In the genomic region with DNA sequence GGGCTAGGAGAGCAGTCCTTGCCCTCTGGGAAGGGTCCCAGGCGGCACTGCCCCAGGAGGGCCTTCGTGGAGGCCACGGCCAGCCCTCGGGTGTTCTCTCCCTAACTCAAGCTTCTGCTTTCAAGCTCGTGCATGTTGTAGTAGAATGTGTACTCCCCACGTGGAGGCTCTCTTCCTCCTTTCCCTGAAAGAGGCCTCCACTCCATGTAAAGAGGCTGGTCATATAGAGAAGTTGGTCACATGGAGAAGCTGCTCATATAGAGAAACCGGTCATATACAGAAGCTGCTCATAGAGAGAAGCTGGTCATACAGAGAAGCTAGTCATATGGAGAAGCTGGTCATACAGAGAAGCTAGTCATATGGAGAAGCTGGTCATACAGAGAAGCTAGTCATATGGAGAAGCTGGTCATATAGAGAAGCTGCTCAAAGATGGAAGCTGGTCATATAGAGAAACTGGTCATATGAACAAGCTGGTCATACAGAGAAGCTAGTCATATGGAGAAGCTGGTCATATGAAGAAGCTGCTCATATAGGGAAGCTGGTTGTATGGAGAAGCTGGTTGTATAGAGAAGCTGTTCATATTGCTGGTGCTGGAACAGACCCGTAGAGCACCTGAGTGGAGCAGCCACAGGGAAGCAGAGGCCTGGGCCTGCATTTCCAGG, we compare ENCODE assay signal across 32 cellular contexts.
DNase-seq lines count a peak whose midpoint lies in the region; ATAC-seq and TF ChIP-seq lines count a peak whose summit lies in the region.
"Had no signal": no experiment of that assay in that cellular context is flagged by ENCODE, and none has a peak within 500 bp of the region (broad histone marks: within the 10 kb centered on the region; RNA-seq: fewer than 3 reads in every experiment).

No MANE protein-coding gene starts in this region.

- no peaks in the 10 kb centered on the region for H4K20me1 ChIP-seq in GM23338 (replicated peaks; ENCODE audit: insufficient read depth)
- H4K20me1 ChIP-seq: BLaER1 had no signal

- TF ChIP-seq POLR2A in NB4 (IDR thresholded peaks at IDR 0.05; ENCODE audit: extremely low read depth, insufficient read length) = no peak

- TF ChIP-seq CTCF in NB4 (IDR thresholded peaks at IDR 0.05; ENCODE audit: low read depth, low read length) (no peak), endothelial cell (IDR thresholded peaks at IDR 0.05; ENCODE audit: unreplicated experiment) (no peak), upper lobe of right lung (IDR thresholded peaks at IDR 0.05) (no peak), GM23338 (conservative IDR thresholded peaks at IDR 0.05; ENCODE audit: low read depth in 2 of 2) (no peak)

- H3K36me3 Mint-ChIP-seq in activated naive CD4-positive, alpha-beta T cell treated with anti-CD3 and anti-CD28 coated beads, Interleukin-2, amount 50 U/mL, for 72 hours = peaks cover 0 to 5% of the 10 kb centered on the region in 2 donors
- H3K36me3 Mint-ChIP-seq in endothelial cell (ENCODE audit: low read depth, unreplicated experiment) = peaks cover 73% of the 10 kb centered on the region
- H3K36me3 Mint-ChIP-seq in GM23338 (ENCODE audit: low read depth) = peaks cover 30% of the 10 kb centered on the region

- H2AFZ ChIP-seq in GM23338 = no peak overlapping the region

- intact Hi-C loops in upper lobe of right lung (cut with DNase I) = no loop called here

- peak overlapping the region in 1 of 2 donors; percentile 87 for H3K27ac Mint-ChIP-seq in activated naive CD4-positive, alpha-beta T cell treated with anti-CD3 and anti-CD28 coated beads, Interleukin-2, amount 50 U/mL, for 72 hours
- peak overlapping the region; percentile 48 for H3K27ac Mint-ChIP-seq in endothelial cell (ENCODE audit: unreplicated experiment)
- no peak overlapping the region for H3K27ac Mint-ChIP-seq in GM23338
- H3K27ac Mint-ChIP-seq: T-helper 17 cell had no signal

- H3K9me2 ChIP-seq in GM23338 (ENCODE audit: insufficient read depth) = no peaks in the 10 kb centered on the region

- H3K27ac ChIP-seq in upper lobe of right lung (no peak overlapping the region), GM23338 (ENCODE audit: low read depth) (no peak overlapping the region)
- H3K27ac ChIP-seq: BLaER1, cardiac muscle cell, KMS-11, SK-N-MC, spleen, stomach, thyroid gland had no signal

- H3K4me1 ChIP-seq in upper lobe of right lung (no peaks in the 10 kb centered on the region), GM23338 (ENCODE audit: insufficient read depth) (no peaks in the 10 kb centered on the region)
- H3K4me1 ChIP-seq: ascending aorta had no signal

- peaks cover 0 to 4% of the 10 kb centered on the region in 2 donors for H3K9me3 Mint-ChIP-seq in activated naive CD4-positive, alpha-beta T cell treated with anti-CD3 and anti-CD28 coated beads, Interleukin-2, amount 50 U/mL, for 72 hours
- H3K9me3 Mint-ChIP-seq in endothelial cell (ENCODE audit: unreplicated experiment) (no peaks in the 10 kb centered on the region), GM23338 (no peaks in the 10 kb centered on the region)

- H3F3A ChIP-seq in GM23338 (replicated peaks; ENCODE audit: low read depth) = no peaks in the 10 kb centered on the region

- H3K36me3 ChIP-seq in upper lobe of right lung (peaks cover 70% of the 10 kb centered on the region), GM23338 (ENCODE audit: insufficient read depth) (peaks cover 15% of the 10 kb centered on the region; the same call in 1 of the 2 replicates)
- H3K36me3 ChIP-seq: BLaER1, cardiac muscle cell, MG63 had no signal

- peak; percentile 82 to 87 for ATAC-seq in activated naive CD4-positive, alpha-beta T cell treated with anti-CD3 and anti-CD28 coated beads, Interleukin-2, amount 50 U/mL, for 72 hours
- ATAC-seq in upper lobe of right lung = peak; percentile 46
- no peak for ATAC-seq in HG02884 (IDR thresholded peaks at IDR 0.05; ENCODE audit: unreplicated experiment)
- no peak for ATAC-seq in GM23338
- no peak for ATAC-seq in GM21786 (IDR thresholded peaks at IDR 0.05; ENCODE audit: unreplicated experiment)
- ATAC-seq: left lobe of liver, T-helper 17 cell had no signal

- no peak overlapping the region for H3K4me3 ChIP-seq in NB4 (ENCODE audit: low read depth, low read length)
- no peak overlapping the region for H3K4me3 ChIP-seq in upper lobe of right lung
- H3K4me3 ChIP-seq in GM23338 = no peak overlapping the region
- H3K4me3 ChIP-seq: ascending aorta, BLaER1, cardiac muscle cell, esophagus muscularis mucosa, MG63, SK-N-MC, spleen, stomach, thyroid gland had no signal

- H3K4me3 Mint-ChIP-seq in endothelial cell (ENCODE audit: unreplicated experiment) = peak overlapping the region; percentile 73
- H3K4me3 Mint-ChIP-seq in GM23338 = no peak overlapping the region
- H3K4me3 Mint-ChIP-seq: T-helper 17 cell had no signal

- no peaks in the 10 kb centered on the region for H3K27me3 ChIP-seq in upper lobe of right lung
- no peaks in the 10 kb centered on the region for H3K27me3 ChIP-seq in GM23338 (ENCODE audit: insufficient read depth)
- H3K27me3 ChIP-seq: ascending aorta, BLaER1, cardiac muscle cell, esophagus muscularis mucosa, MG63, spleen, stomach, thyroid gland had no signal

- H3K4me1 Mint-ChIP-seq in endothelial cell (ENCODE audit: unreplicated experiment) (peaks cover 7% of the 10 kb centered on the region), GM23338 (peaks cover 8% of the 10 kb centered on the region)

- H3K27me3 Mint-ChIP-seq in endothelial cell (ENCODE audit: unreplicated experiment) = peaks cover 11% of the 10 kb centered on the region
- peaks cover 2% of the 10 kb centered on the region for H3K27me3 Mint-ChIP-seq in GM23338 (ENCODE audit: insufficient read depth, low read depth, poor library complexity)

- no peak overlapping the region for H3K4me2 ChIP-seq in GM23338
- H3K4me2 ChIP-seq: BLaER1, KMS-11 had no signal

- H3K79me2 ChIP-seq in GM23338 (replicated peaks; ENCODE audit: insufficient read depth) = no peaks in the 10 kb centered on the region

- no peak for DNase-seq in activated naive CD4-positive, alpha-beta T cell treated with anti-CD3 and anti-CD28 coated beads, Interleukin-2, amount 50 U/mL, for 72 hours (ENCODE audit: low spot score in 2 of 2)
- DNase-seq in activated naive CD4-positive, alpha-beta T cell (lab: John Stamatoyannopoulos, UW) = no peak
- DNase-seq in NB4 (ENCODE audit: low read depth) (peak; percentile 48), endothelial cell (ENCODE audit: low spot score) (no peak), upper lobe of right lung (no peak), GM23338 (ENCODE audit: low spot score) (no peak)
- DNase-seq: activated CD4-positive, alpha-beta T cell treated with anti-CD3 and anti-CD28 coated beads, Interleukin-2, amount 50 U/mL, for 4 hours; activated effector memory CD4-positive, alpha-beta T cell treated with Interleukin-2 at 50 U/mL for 16 hours; DMS153; foreskin fibroblast; MG63; NCI-H1436; NCI-H2081 treated with DMSO at 0.1 percent for 48 hours; NCI-H345; NCI-H69; posterior cingulate gyrus; right cardiac atrium; spleen; stimulated activated CD4-positive, alpha-beta T cell treated with anti-CD3 and anti-CD28 coated beads, Interleukin-2, amount 100 ng/mL, for 24 hours; stimulated activated CD8-positive, alpha-beta memory T cell treated with anti-CD3 and anti-CD28 coated beads, Interleukin-4, amount 100 ng/mL, for 48 hours; stomach; T-helper 17 cell; thyroid gland had no signal

- H3K9me3 ChIP-seq in upper lobe of right lung = no peaks in the 10 kb centered on the region
- H3K9me3 ChIP-seq: ascending aorta, esophagus muscularis mucosa, spleen, stomach, thyroid gland had no signal

TF ChIP-seq in GM23338, 12 proteins besides CTCF, POLR2A, EP300 and RAD21 (continues in another document):
- TF ChIP-seq, protein P1, sequence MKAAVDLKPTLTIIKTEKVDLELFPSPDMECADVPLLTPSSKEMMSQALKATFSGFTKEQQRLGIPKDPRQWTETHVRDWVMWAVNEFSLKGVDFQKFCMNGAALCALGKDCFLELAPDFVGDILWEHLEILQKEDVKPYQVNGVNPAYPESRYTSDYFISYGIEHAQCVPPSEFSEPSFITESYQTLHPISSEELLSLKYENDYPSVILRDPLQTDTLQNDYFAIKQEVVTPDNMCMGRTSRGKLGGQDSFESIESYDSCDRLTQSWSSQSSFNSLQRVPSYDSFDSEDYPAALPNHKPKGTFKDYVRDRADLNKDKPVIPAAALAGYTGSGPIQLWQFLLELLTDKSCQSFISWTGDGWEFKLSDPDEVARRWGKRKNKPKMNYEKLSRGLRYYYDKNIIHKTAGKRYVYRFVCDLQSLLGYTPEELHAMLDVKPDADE (IDR thresholded peaks at IDR 0.05) = no peak

Comparison
In these comparisons a context has a peak if more than half of its experiments do, and no peak if none do; other contexts are left out.
1. ATAC-seq: peak in activated naive CD4-positive, alpha-beta T cell treated with anti-CD3 and anti-CD28 coated beads, Interleukin-2, amount 50 U/mL, for 72 hours (2 of 2) and upper lobe of right lung (single experiment); none in HG02884 (single experiment), GM23338 (single experiment) and GM21786 (single experiment).